9 cellular contexts compared by ENCODE assay signal in the genomic region with DNA sequence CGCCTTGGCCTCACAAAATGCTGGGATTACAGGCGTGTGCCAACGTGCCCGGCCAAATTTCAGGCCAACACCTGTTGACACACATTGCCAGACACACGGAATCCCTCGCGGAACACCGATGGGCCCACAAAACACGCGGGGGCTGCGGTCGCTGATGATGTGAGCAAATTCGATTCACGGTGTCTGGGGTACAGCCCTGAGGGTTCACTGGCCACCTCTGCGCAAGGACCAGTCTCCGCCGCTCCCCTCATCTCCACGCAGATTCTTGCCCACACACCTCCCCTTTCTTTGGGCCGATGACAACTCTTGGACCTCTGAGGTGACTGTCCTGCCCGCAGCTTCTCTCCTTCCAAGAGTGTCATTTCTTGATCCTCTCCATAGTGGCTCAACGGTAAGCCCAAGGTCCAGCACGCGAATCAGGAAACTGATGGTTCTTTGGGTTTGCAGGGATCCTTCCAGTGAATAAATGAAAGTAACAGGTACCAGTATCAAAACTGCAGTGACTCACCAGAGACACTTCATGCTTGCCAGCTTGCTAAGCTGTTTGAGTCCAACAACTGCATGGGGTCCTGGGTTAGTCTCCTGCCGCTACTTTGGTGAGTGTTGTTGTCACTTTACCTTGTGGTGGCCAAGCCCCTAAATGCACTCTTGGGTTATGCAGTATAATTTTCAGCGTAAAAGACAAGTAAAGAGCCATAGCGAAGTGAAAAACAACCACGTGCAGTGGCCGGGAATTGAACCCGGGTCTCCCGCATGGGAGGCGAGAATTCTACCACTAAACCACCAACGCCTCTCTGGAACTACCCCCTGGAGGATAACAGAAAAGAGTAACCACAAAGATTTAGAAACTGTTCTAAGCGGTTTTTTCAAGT. TPM values are rescaled to one million over a fixed set of nuclear protein-coding genes. Genes with fewer than 3 reads are reported as not detected.
DNase-seq lines count a peak whose midpoint lies in the region; ATAC-seq, FAIRE-seq and TF ChIP-seq lines count a peak whose summit lies in the region.
"Had no signal": no experiment of that assay in that cellular context is flagged by ENCODE, and none has a peak within 500 bp of the region (broad histone marks: within the 10 kb centered on the region; RNA-seq: fewer than 3 reads in every experiment).

No MANE protein-coding gene starts in this region.

- H3K27me3 ChIP-seq in BLaER1, result peaks cover 35% of the 10 kb centered on the region
- H3K27me3 ChIP-seq in astrocyte (ENCODE audit: insufficient read depth, low read length), result no peaks in the 10 kb centered on the region

- no peaks in the 10 kb centered on the region for H3K4me1 Mint-ChIP-seq in astrocyte (ENCODE audit: low read depth, unreplicated experiment)

- H2AFZ ChIP-seq in OCI-LY7 (ENCODE audit: low read length) (no peak overlapping the region), astrocyte (ENCODE audit: low read depth, low read length) (no peak overlapping the region)

- H3K4me1 ChIP-seq in BLaER1 (peaks cover 30% of the 10 kb centered on the region), OCI-LY7 (ENCODE audit: insufficient read depth, low read length, poor library complexity, severe bottlenecking) (peaks cover 5% of the 10 kb centered on the region), astrocyte (ENCODE audit: insufficient read depth, low read length) (no peaks in the 10 kb centered on the region)
- H3K4me1 ChIP-seq: heart left ventricle had no signal

- H3K9me2 ChIP-seq in OCI-LY7 (ENCODE audit: insufficient read depth, low read length), result no peaks in the 10 kb centered on the region

- H3K36me3 ChIP-seq in BLaER1, result no peaks in the 10 kb centered on the region
- no peaks in the 10 kb centered on the region for H3K36me3 ChIP-seq in OCI-LY7 (ENCODE audit: insufficient read depth, low read length)
- H3K36me3 ChIP-seq in astrocyte (ENCODE audit: insufficient read depth, low read length), result no peaks in the 10 kb centered on the region
- H3K36me3 ChIP-seq: heart left ventricle had no signal

- BruUV-seq in OCI-LY7 (replicated peaks; lab: Mats Ljungman, UMichigan), result no TSS peak

- H3K27ac Mint-ChIP-seq in astrocyte (ENCODE audit: unreplicated experiment), result peak overlapping the region; percentile 73

- POLR2A ChIA-PET in OCI-LY7 (lab: Charles Lee), result no interaction called here

- no peaks in the 10 kb centered on the region for H3K9me3 ChIP-seq in BLaER1
- H3K9me3 ChIP-seq in OCI-LY7 (ENCODE audit: low read length), result no peaks in the 10 kb centered on the region
- H3K9me3 ChIP-seq in astrocyte (ENCODE audit: insufficient read depth, low read depth, low read length), result no peaks in the 10 kb centered on the region
- H3K9me3 ChIP-seq: heart left ventricle had no signal

- H3K9ac ChIP-seq in BLaER1, result no peak overlapping the region
- H3K9ac ChIP-seq in astrocyte (ENCODE audit: low read length), result no peak overlapping the region

- H4K20me1 ChIP-seq in BLaER1, result no peaks in the 10 kb centered on the region
- H4K20me1 ChIP-seq in OCI-LY7 (ENCODE audit: insufficient read depth, low read length), result no peaks in the 10 kb centered on the region
- H4K20me1 ChIP-seq in astrocyte (ENCODE audit: insufficient read depth, low read length), result no peaks in the 10 kb centered on the region

- CTCF ChIA-PET in OCI-LY7 (lab: Charles Lee; ENCODE audit: unreplicated experiment), result no interaction called here

- FAIRE-seq in astrocyte (lab: Jason Lieb, UNC), result no peak

- no peaks in the 10 kb centered on the region for H3K36me3 Mint-ChIP-seq in astrocyte (ENCODE audit: low read depth, unreplicated experiment)

- H3K79me2 ChIP-seq in OCI-LY7 (ENCODE audit: insufficient read depth, low read depth, low read length) (no peaks in the 10 kb centered on the region), astrocyte (ENCODE audit: insufficient read depth, low read length) (no peaks in the 10 kb centered on the region)

- H3K4me3 ChIP-seq in BLaER1, result no peak overlapping the region
- no peak overlapping the region for H3K4me3 ChIP-seq in OCI-LY7 (ENCODE audit: low read depth, low read length, poor library complexity, severe bottlenecking)
- no peak overlapping the region for H3K4me3 ChIP-seq in astrocyte (ENCODE audit: insufficient read depth, low read depth, low read length)
- H3K4me3 ChIP-seq: heart left ventricle had no signal

- H3K27me3 Mint-ChIP-seq in astrocyte (ENCODE audit: low read depth, unreplicated experiment), result peaks cover 15% of the 10 kb centered on the region

- peak; percentile 16 for DNase-seq in OCI-LY7 (ENCODE audit: low spot score)
- DNase-seq in astrocyte (ENCODE audit: low read depth), result peak; percentile 22
- DNase-seq in left kidney (ENCODE audit: low read depth, low spot score), result peak; percentile 50
- DNase-seq in stromal cell of bone marrow (ENCODE audit: low read depth), result peak; percentile 31

- H3K9me3 Mint-ChIP-seq in astrocyte (ENCODE audit: unreplicated experiment), result no peaks in the 10 kb centered on the region

- ATAC-seq in GM19351 (IDR thresholded peaks at IDR 0.05; ENCODE audit: unreplicated experiment) (peak; percentile 53), GM18498 (IDR thresholded peaks at IDR 0.05; ENCODE audit: unreplicated experiment) (no peak), GM18520 (IDR thresholded peaks at IDR 0.05; ENCODE audit: unreplicated experiment) (no peak)
- ATAC-seq: heart left ventricle had no signal

- TF ChIP-seq CTCF in OCI-LY7 (conservative IDR thresholded peaks at IDR 0.05; ENCODE audit: low read length) (no peak), astrocyte (IDR thresholded peaks at IDR 0.05; ENCODE audit: insufficient read depth, low read depth, low read length) (no peak)

- peak overlapping the region; percentile 75 for H3K4me2 ChIP-seq in BLaER1
- no peak overlapping the region for H3K4me2 ChIP-seq in OCI-LY7 (ENCODE audit: low read length)
- no peak overlapping the region for H3K4me2 ChIP-seq in astrocyte (ENCODE audit: low read length)

- H3K27ac ChIP-seq in BLaER1 (no peak overlapping the region), OCI-LY7 (ENCODE audit: low read depth, low read length, poor library complexity, severe bottlenecking) (no peak overlapping the region), astrocyte (ENCODE audit: low read depth, low read length) (no peak overlapping the region)
- H3K27ac ChIP-seq: heart left ventricle had no signal

- intact Hi-C loops in OCI-LY7 (cut with micrococcal nuclease; ENCODE audit: unreplicated experiment), result no loop called here

- H3K4me3 Mint-ChIP-seq in astrocyte (ENCODE audit: unreplicated experiment), result no peak overlapping the region

RNA-seq across cellular contexts. Expression of gene RNU1-3, which starts 11.0 kb away (rescaled TPM):
- total RNA-seq in OCI-LY7 (2014; rRNA removed; shearing (Covaris generic)), result under 0.01 TPM in 2 replicates
- total RNA-seq in OCI-LY7 (2022) (1,721 and 1,968 TPM in 2 replicates), astrocyte (1,356 and 1,553 TPM in 2 replicates)
